Comparison of ENCODE assay signal across 8 cellular contexts in the genomic region with DNA sequence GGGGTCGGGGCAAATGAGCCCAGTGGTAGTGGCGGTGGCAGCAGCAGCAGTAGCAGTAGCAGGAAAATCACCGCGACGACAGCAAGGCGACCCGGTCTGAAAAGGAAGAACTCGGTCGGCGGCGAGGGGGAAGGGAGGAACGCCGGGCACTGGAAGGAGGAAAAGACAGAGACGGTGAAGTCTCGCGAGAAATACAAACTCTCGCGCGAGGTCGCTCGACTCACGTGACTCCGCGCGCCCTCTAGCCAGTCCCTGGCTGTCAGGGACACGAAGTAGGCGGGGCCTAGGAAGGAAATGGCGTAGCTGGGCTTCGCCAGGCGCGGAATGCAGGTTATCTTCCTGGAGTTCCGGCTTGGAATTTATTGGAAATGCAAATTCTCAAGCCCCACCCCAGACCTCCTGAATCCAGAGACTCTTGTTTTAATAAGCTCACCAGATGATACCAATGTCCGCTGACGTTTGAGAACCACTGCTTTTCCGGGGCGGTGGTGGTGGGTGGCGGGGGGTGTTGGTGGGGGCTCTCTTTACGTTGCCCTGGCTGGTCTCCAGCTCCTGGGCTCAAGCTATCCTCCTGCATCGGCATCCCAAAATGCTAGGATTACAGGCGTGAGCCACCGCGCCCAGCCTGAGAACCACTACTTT. TPM values are rescaled to one million over a fixed set of nuclear protein-coding genes. Genes with fewer than 3 reads are reported as not detected.
DNase-seq lines count a peak whose midpoint lies in the region; ATAC-seq and TF ChIP-seq lines count a peak whose summit lies in the region.

A gene (minus strand): TSS at position 141 of the 642 bp plus-strand sequence. CDS start 1,333 bp downstream, outside the sequence.

- peak within 1 kb of the TSS; percentile 96 for H3K27ac ChIP-seq in suprapubic skin

- 0% methylated on average over 41 of the region's 42 CpGs for WGBS in suprapubic skin

- H3K9me3 Mint-ChIP-seq in activated naive CD4-positive, alpha-beta T cell treated with anti-CD3 and anti-CD28 coated beads, Interleukin-2, amount 50 U/mL, for 72 hours: no peaks in the 10 kb centered on the region

- H3K36me3 Mint-ChIP-seq in activated naive CD4-positive, alpha-beta T cell treated with anti-CD3 and anti-CD28 coated beads, Interleukin-2, amount 50 U/mL, for 72 hours: peaks cover 22 to 27% of the 10 kb centered on the region in 2 donors

- H3K27ac Mint-ChIP-seq in activated naive CD4-positive, alpha-beta T cell treated with anti-CD3 and anti-CD28 coated beads, Interleukin-2, amount 50 U/mL, for 72 hours: peak within 1 kb of the TSS; percentile 96 to 97

- ATAC-seq in HG02610 (IDR thresholded peaks at IDR 0.05; ENCODE audit: unreplicated experiment): peak; percentile 88
- ATAC-seq in activated naive CD4-positive, alpha-beta T cell treated with anti-CD3 and anti-CD28 coated beads, Interleukin-2, amount 50 U/mL, for 72 hours: peak; percentile 85 to 92

- peak within 1 kb of the TSS; percentile 76 for H3K4me3 ChIP-seq in GM08714 (ENCODE audit: low read length)
- peak within 1 kb of the TSS; percentile 97 for H3K4me3 ChIP-seq in suprapubic skin

- H3K9me3 ChIP-seq in suprapubic skin: no peaks in the 10 kb centered on the region

- peaks cover 17% of the 10 kb centered on the region for H3K36me3 ChIP-seq in suprapubic skin

- TF ChIP-seq EP300 in suprapubic skin (IDR thresholded peaks at IDR 0.05): no peak

- no peaks in the 10 kb centered on the region for H3K27me3 ChIP-seq in suprapubic skin

- H3K4me1 ChIP-seq in suprapubic skin: peaks cover 49% of the 10 kb centered on the region

- TF ChIP-seq CTCF in suprapubic skin (IDR thresholded peaks at IDR 0.05): no peak

- peak in 1 of 2 donors; percentile 78 for TF ChIP-seq POLR2A in suprapubic skin (IDR thresholded peaks at IDR 0.05)

- DNase-seq in NCI-H1092 treated with DMSO at 0.1 percent for 48 hours (lab: John Stamatoyannopoulos, UW) (peak; percentile 93), SKM-1 (lab: John Stamatoyannopoulos, UW; ENCODE audit: unreplicated experiment) (peak; percentile 84), globus pallidus (ENCODE audit: low spot score) (peak; percentile 97), nucleus accumbens (lab: John Stamatoyannopoulos, UW) (peak; percentile 72 to 99 (median 94)), suprapubic skin (ENCODE audit: low spot score in 2 of 2) (peak; percentile 98 to 99)
- DNase-seq in activated naive CD4-positive, alpha-beta T cell treated with anti-CD3 and anti-CD28 coated beads, Interleukin-2, amount 50 U/mL, for 72 hours (ENCODE audit: low spot score in 2 of 2): peak; percentile 96 to 98

RNA-seq across cellular contexts. Expression of the gene that starts here (rescaled TPM):
- 10 to 100 TPM; 37.9 to 65.1 TPM for total RNA-seq in activated naive CD4-positive, alpha-beta T cell treated with anti-CD3 and anti-CD28 coated beads, Interleukin-2, amount 50 U/mL, for 72 hours
- total RNA-seq in suprapubic skin: 10 to 100 TPM; 10.3 to 15.8 (median 12.8) TPM

Comparison
In these comparisons a context has a peak if more than half of its experiments do, and no peak if none do; other contexts are left out.
1. Peak in every context shown above with its lines: DNase-seq, ATAC-seq, H3K4me3 ChIP-seq and H3K27ac ChIP-seq.